In genomic region chr2:85327757-85328617, GRCh38 we compare ENCODE assay signal across 1 cellular context.
TF ChIP-seq lines count a peak whose summit lies in the region.

Gene TGOLN2, minus strand, starts transcription at chr2:85327989. Its CDS starts 27 bp downstream, at chr2:85327962.

TF ChIP-seq in HepG2, 621 proteins besides CTCF, POLR2A, EP300 and RAD21 (continued from another document and continues in another):
- peak; percentile 58; the same call in 1 of the 2 replicates for TF ChIP-seq KIAA2018 (CRISPR knock-in tag; IDR thresholded peaks at IDR 0.05; ENCODE audit: borderline replicate concordance)
- 0 out of 2 replicates have a peak, but pooled peaks have one; percentile 11 for TF ChIP-seq DDIT3 (CRISPR knock-in tag; IDR thresholded peaks at IDR 0.05)
- TF ChIP-seq ZNF768 (CRISPR knock-in tag; IDR thresholded peaks at IDR 0.05): peak; percentile 78
- no peak for TF ChIP-seq ZNF207 (IDR thresholded peaks at IDR 0.05; ENCODE audit: borderline replicate concordance)
- peak; percentile 83 for TF ChIP-seq ZBTB7B (CRISPR knock-in tag; IDR thresholded peaks at IDR 0.05)
- 0 out of 2 replicates have a peak, but pooled peaks have one; percentile 13 for TF ChIP-seq ZNF7 (CRISPR knock-in tag; IDR thresholded peaks at IDR 0.05)
- peak; percentile 66; the same call in 1 of the 2 replicates for TF ChIP-seq TFAP4 (IDR thresholded peaks at IDR 0.05; ENCODE audit: borderline replicate concordance, low read depth)
- peak; percentile 42; the same call in 1 of the 2 replicates for TF ChIP-seq ZNF468 (CRISPR knock-in tag; IDR thresholded peaks at IDR 0.05)
- TF ChIP-seq HIVEP1 (CRISPR knock-in tag; IDR thresholded peaks at IDR 0.05): peak; percentile 84
- no peak for TF ChIP-seq ZNF282 (IDR thresholded peaks at IDR 0.05; ENCODE audit: partially characterized antibody)
- TF ChIP-seq ZNF609 (CRISPR knock-in tag; IDR thresholded peaks at IDR 0.05; ENCODE audit: borderline replicate concordance): peak; percentile 80
- TF ChIP-seq ZBTB42 (CRISPR knock-in tag; IDR thresholded peaks at IDR 0.05): peak; percentile 97; the same call in 1 of the 2 replicates
- peak; percentile 95 for TF ChIP-seq KLF11 (CRISPR knock-in tag; IDR thresholded peaks at IDR 0.05)
- TF ChIP-seq BORCS8-MEF2B (CRISPR knock-in tag; IDR thresholded peaks at IDR 0.05): peak; percentile 96
- no peak; the same call in 1 of the 2 replicates for TF ChIP-seq SKIL (CRISPR knock-in tag; IDR thresholded peaks at IDR 0.05; ENCODE audit: borderline replicate concordance)
- no peak for TF ChIP-seq PCBP2 (optimal IDR thresholded peaks at IDR 0.05; ENCODE audit: low read depth, low read length, poor library complexity, severe bottlenecking)
- TF ChIP-seq LRRFIP1 (CRISPR knock-in tag; conservative IDR thresholded peaks at IDR 0.05): no peak
- TF ChIP-seq ZNF737 (CRISPR knock-in tag; IDR thresholded peaks at IDR 0.05; ENCODE audit: borderline replicate concordance): no peak
- no peak for TF ChIP-seq ZBTB40 (IDR thresholded peaks at IDR 0.05)
- TF ChIP-seq ZBTB40 (CRISPR knock-in tag; IDR thresholded peaks at IDR 0.05): peak; percentile 94
- TF ChIP-seq DMAP1 (CRISPR knock-in tag; IDR thresholded peaks at IDR 0.05): peak; percentile 97
